Comparison of ENCODE assay signal across 25 cellular contexts in genomic region chr4:16788893-16789292, GRCh38.
"Had no signal": no experiment of that assay in that cellular context is flagged by ENCODE, and none has a peak within 500 bp of the region (broad histone marks: within the 10 kb centered on the region; RNA-seq: fewer than 3 reads in every experiment).

No MANE protein-coding gene starts in this region.

- H3K4me3 Mint-ChIP-seq: activated CD4-positive, alpha-beta memory T cell treated with anti-CD3 and anti-CD28 coated beads for 36 hours; activated CD4-positive, alpha-beta T cell treated with anti-CD3 and anti-CD28 coated beads, Interleukin-2, amount 10 ng/mL, durations not matched to agents 7 days and 5 days; activated naive CD4-positive, alpha-beta T cell treated with anti-CD3 and anti-CD28 coated beads, Interleukin-2, amount 50 U/mL, for 24 hours; central memory CD8-positive, alpha-beta T cell; T-helper 1 cell treated with Interleukin-12 subunit alpha and Interleukin-12 subunit beta and Interleukin-4 antibody, amounts not matched to agents 30 μg/mL and 1 μg/mL, for 36 hours had no signal

- H3K27me3 ChIP-seq: Peyer's patch, SJSA1 had no signal

- FAIRE-seq: bronchial epithelial cell had no signal

- H3K27ac ChIP-seq: Peyer's patch, RWPE1, SJSA1 had no signal

- H3K27ac Mint-ChIP-seq: activated CD4-positive, alpha-beta memory T cell treated with anti-CD3 and anti-CD28 coated beads for 36 hours; activated CD4-positive, alpha-beta T cell treated with anti-CD3 and anti-CD28 coated beads, Interleukin-2, amount 10 ng/mL, durations not matched to agents 7 days and 5 days; activated naive CD4-positive, alpha-beta T cell treated with anti-CD3 and anti-CD28 coated beads, Interleukin-2, amount 50 U/mL, for 24 hours; activated T-helper 2 cell treated with anti-CD3 and anti-CD28 coated beads, Interferon-gamma antibody, Interleukin-2, Interleukin-4, amounts not matched to agents 10 μg/mL and 5 μg/mL and 100 μg/mL, durations not matched to agents 14 hours and 24 hours and 36 hours; T-helper 1 cell treated with Interleukin-12 subunit alpha and Interleukin-12 subunit beta and Interleukin-4 antibody, amounts not matched to agents 30 μg/mL and 1 μg/mL, for 36 hours had no signal

- H3K9me3 Mint-ChIP-seq: activated CD4-positive, alpha-beta memory T cell treated with anti-CD3 and anti-CD28 coated beads for 36 hours; activated CD4-positive, alpha-beta T cell treated with anti-CD3 and anti-CD28 coated beads, Interleukin-2, amount 10 ng/mL, durations not matched to agents 7 days and 5 days; activated naive CD4-positive, alpha-beta T cell treated with anti-CD3 and anti-CD28 coated beads, Interleukin-2, amount 50 U/mL, for 24 hours; activated T-helper 2 cell treated with anti-CD3 and anti-CD28 coated beads, Interferon-gamma antibody, Interleukin-2, Interleukin-4, amounts not matched to agents 10 μg/mL and 5 μg/mL and 100 μg/mL, durations not matched to agents 14 hours and 24 hours and 36 hours; central memory CD8-positive, alpha-beta T cell; T-helper 1 cell treated with Interleukin-12 subunit alpha and Interleukin-12 subunit beta and Interleukin-4 antibody, amounts not matched to agents 30 μg/mL and 1 μg/mL, for 36 hours had no signal

- DNase-seq: activated CD4-positive, alpha-beta memory T cell treated with anti-CD3 and anti-CD28 coated beads for 36 hours; activated CD4-positive, alpha-beta T cell treated with anti-CD3 and anti-CD28 coated beads, Interleukin-2, amount 10 ng/mL, durations not matched to agents 7 days and 5 days; activated CD4-positive, CD25-positive, alpha-beta regulatory T cell; activated naive CD4-positive, alpha-beta T cell; activated T-cell treated with anti-CD3 and anti-CD28 coated beads for 4 hours; activated T-cell treated with anti-CD3 and anti-CD28 coated beads, Interleukin-2, amount 50 U/mL, for 48 hours; aorta; Kasumi-1; NCI-H1105 treated with DMSO at 0.1 percent for 48 hours; NCI-H1436 treated with DMSO at 0.1 percent for 48 hours; NCI-H187; NCI-H2081; NCI-H510A treated with DMSO at 0.1 percent for 48 hours; NCI-H69; NK-92 treated with Interleukin-12 subunit alpha and Interleukin-12 subunit beta, amount 100 ng/mL, for 24 hours; Peyer's patch; Right ventricle myocardium superior; T-helper 9 cell had no signal

- H3K9me3 ChIP-seq: Peyer's patch, SJSA1 had no signal

- H3K27me3 Mint-ChIP-seq: activated CD4-positive, alpha-beta memory T cell treated with anti-CD3 and anti-CD28 coated beads for 36 hours; activated naive CD4-positive, alpha-beta T cell treated with anti-CD3 and anti-CD28 coated beads, Interleukin-2, amount 50 U/mL, for 24 hours had no signal

- H3K36me3 ChIP-seq: Peyer's patch, SJSA1 had no signal

- H3K36me3 Mint-ChIP-seq: activated CD4-positive, alpha-beta memory T cell treated with anti-CD3 and anti-CD28 coated beads for 36 hours; activated naive CD4-positive, alpha-beta T cell treated with anti-CD3 and anti-CD28 coated beads, Interleukin-2, amount 50 U/mL, for 24 hours had no signal

- H3K4me1 Mint-ChIP-seq: activated CD4-positive, alpha-beta T cell treated with anti-CD3 and anti-CD28 coated beads, Interleukin-2, amount 10 ng/mL, durations not matched to agents 7 days and 5 days; activated naive CD4-positive, alpha-beta T cell treated with anti-CD3 and anti-CD28 coated beads, Interleukin-2, amount 50 U/mL, for 24 hours; central memory CD8-positive, alpha-beta T cell had no signal

- H3K4me1 ChIP-seq: Peyer's patch had no signal

- H3K4me3 ChIP-seq: Peyer's patch, SJSA1 had no signal
